In genomic region chr4:169251291-169252235, GRCh38 we compare ENCODE assay signal across 2 cellular contexts.
TF ChIP-seq lines count a peak whose summit lies in the region.

No MANE protein-coding gene starts in this region.

TF ChIP-seq in HEK293, 187 proteins besides CTCF, POLR2A, EP300 and RAD21 (continued from another document and continues in another):
- TF ChIP-seq ZBTB49 (tag by site-specific recombination; IDR thresholded peaks at IDR 0.05; ENCODE audit: low read depth): no peak
- 0 out of 2 replicates have a peak, but pooled peaks have one; percentile 38 for TF ChIP-seq SP7 (tag by site-specific recombination; IDR thresholded peaks at IDR 0.05)
- TF ChIP-seq ZBTB7A (tag by site-specific recombination; IDR thresholded peaks at IDR 0.05; ENCODE audit: low read depth): no peak
- 0 out of 2 replicates have a peak, but pooled peaks have one; percentile 35 for TF ChIP-seq ZNF629 (tag by site-specific recombination; IDR thresholded peaks at IDR 0.05)
- no peak for TF ChIP-seq ZNF670 (tag by site-specific recombination; IDR thresholded peaks at IDR 0.05; ENCODE audit: low read depth)
- TF ChIP-seq ZNF549 (tag by site-specific recombination; IDR thresholded peaks at IDR 0.05): peak; percentile 3; the same call in 1 of the 2 replicates
- no peak for TF ChIP-seq ZBTB44 (tag by site-specific recombination; IDR thresholded peaks at IDR 0.05)
- TF ChIP-seq ZXDB (tag by site-specific recombination; IDR thresholded peaks at IDR 0.05): 0 out of 2 replicates have a peak, but pooled peaks have one; percentile 29
- TF ChIP-seq ZNF423 (tag by site-specific recombination; IDR thresholded peaks at IDR 0.05): no peak
- no peak for TF ChIP-seq ZFHX2 (tag by site-specific recombination; conservative IDR thresholded peaks at IDR 0.05)
- TF ChIP-seq, protein P1, sequence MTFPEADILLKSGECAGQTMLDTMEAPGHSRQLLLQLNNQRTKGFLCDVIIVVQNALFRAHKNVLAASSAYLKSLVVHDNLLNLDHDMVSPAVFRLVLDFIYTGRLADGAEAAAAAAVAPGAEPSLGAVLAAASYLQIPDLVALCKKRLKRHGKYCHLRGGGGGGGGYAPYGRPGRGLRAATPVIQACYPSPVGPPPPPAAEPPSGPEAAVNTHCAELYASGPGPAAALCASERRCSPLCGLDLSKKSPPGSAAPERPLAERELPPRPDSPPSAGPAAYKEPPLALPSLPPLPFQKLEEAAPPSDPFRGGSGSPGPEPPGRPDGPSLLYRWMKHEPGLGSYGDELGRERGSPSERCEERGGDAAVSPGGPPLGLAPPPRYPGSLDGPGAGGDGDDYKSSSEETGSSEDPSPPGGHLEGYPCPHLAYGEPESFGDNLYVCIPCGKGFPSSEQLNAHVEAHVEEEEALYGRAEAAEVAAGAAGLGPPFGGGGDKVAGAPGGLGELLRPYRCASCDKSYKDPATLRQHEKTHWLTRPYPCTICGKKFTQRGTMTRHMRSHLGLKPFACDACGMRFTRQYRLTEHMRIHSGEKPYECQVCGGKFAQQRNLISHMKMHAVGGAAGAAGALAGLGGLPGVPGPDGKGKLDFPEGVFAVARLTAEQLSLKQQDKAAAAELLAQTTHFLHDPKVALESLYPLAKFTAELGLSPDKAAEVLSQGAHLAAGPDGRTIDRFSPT (tag by site-specific recombination; IDR thresholded peaks at IDR 0.05): peak; percentile 47; the same call in 1 of the 2 replicates
- peak; percentile 44; the same call in 1 of the 2 replicates for TF ChIP-seq PRDM10 (tag by site-specific recombination; IDR thresholded peaks at IDR 0.05)
- TF ChIP-seq TRIM28 (IDR thresholded peaks at IDR 0.05; ENCODE audit: borderline replicate concordance, low read length): peak; percentile 48; the same call in 1 of the 2 replicates
- TF ChIP-seq ZBTB17 (tag by site-specific recombination; IDR thresholded peaks at IDR 0.05): peak; percentile 57; the same call in 1 of the 2 replicates

TF ChIP-seq in WTC11, 78 proteins besides CTCF, POLR2A, EP300 and RAD21 (continued from another document):
- no peak for TF ChIP-seq ZNF532 (CRISPR knock-in tag; IDR thresholded peaks at IDR 0.05; ENCODE audit: borderline replicate concordance)
- TF ChIP-seq SP1 (CRISPR knock-in tag; conservative IDR thresholded peaks at IDR 0.05): no peak
- no peak for TF ChIP-seq TEAD1 (CRISPR knock-in tag; IDR thresholded peaks at IDR 0.05)
- no peak for TF ChIP-seq ZNF416 (CRISPR knock-in tag; IDR thresholded peaks at IDR 0.05)
- no peak for TF ChIP-seq NFATC4 (CRISPR knock-in tag; IDR thresholded peaks at IDR 0.05)
- no peak for TF ChIP-seq ETV6 (CRISPR knock-in tag; IDR thresholded peaks at IDR 0.05)
- no peak for TF ChIP-seq ERG (CRISPR knock-in tag; IDR thresholded peaks at IDR 0.05)
- no peak for TF ChIP-seq NFE2L1 (CRISPR knock-in tag; IDR thresholded peaks at IDR 0.05)
- TF ChIP-seq IRF2 (CRISPR knock-in tag; IDR thresholded peaks at IDR 0.05; ENCODE audit: borderline replicate concordance, low read depth): no peak
- no peak for TF ChIP-seq ZNF232 (CRISPR knock-in tag; IDR thresholded peaks at IDR 0.05)
TF ChIP-seq in WTC11: peak in this region for 0.
